16 cellular contexts compared by ENCODE assay signal in the genomic region with DNA sequence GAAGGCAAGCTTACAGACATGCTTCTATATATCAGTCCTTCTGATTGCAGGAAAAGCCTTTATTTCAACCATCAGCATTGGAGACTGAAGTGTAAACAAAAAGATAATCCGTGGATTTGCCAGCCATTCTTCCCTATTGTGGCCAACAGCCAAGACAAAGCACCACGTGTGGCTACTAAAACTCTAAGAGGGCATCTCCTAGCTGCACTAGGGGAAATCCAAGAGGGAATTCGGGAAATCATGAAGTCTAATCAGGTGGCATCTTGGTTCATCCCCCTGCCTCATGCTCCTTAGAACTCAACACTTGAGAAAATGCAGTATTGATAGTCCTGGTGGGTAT.
DNase-seq lines count a peak whose midpoint lies in the region; ATAC-seq and TF ChIP-seq lines count a peak whose summit lies in the region.
"Had no signal": no experiment of that assay in that cellular context is flagged by ENCODE, and none has a peak within 500 bp of the region (broad histone marks: within the 10 kb centered on the region; RNA-seq: fewer than 3 reads in every experiment).

No MANE protein-coding gene starts in this region.

- peak overlapping the region; percentile 41 for H3K27ac ChIP-seq in VCaP
- H3K27ac ChIP-seq: left ventricle myocardium inferior had no signal

- DNase-seq in DMS53 treated with DMSO at 0.1 percent for 48 hours (lab: John Stamatoyannopoulos, UW; ENCODE audit: unreplicated experiment) (peak; percentile 46), NCI-H1105 (lab: John Stamatoyannopoulos, UW) (peak; percentile 10), pons (ENCODE audit: low spot score) (peak; percentile 79), NCI-H2107 treated with DMSO at 0.1 percent for 48 hours (lab: John Stamatoyannopoulos, UW; ENCODE audit: unreplicated experiment) (no peak)
- DNase-seq: activated naive CD4-positive, alpha-beta T cell; left ventricle myocardium inferior; NCI-H1048; OCI-M1; retina; SHP77 treated with DMSO at 0.1 percent for 48 hours; stimulated activated CD4-positive, alpha-beta T cell treated with anti-CD3 and anti-CD28 coated beads, Interleukin-15, amount 100 ng/mL, for 24 hours; T-cell had no signal

- no peak for TF ChIP-seq CTCF in VCaP (conservative IDR thresholded peaks at IDR 0.05)

- ATAC-seq in HG03175 (IDR thresholded peaks at IDR 0.05; ENCODE audit: unreplicated experiment) (no peak), GM19023 (IDR thresholded peaks at IDR 0.05; ENCODE audit: unreplicated experiment) (no peak)
- ATAC-seq: GM23338, T-cell had no signal
